In the genomic region with DNA sequence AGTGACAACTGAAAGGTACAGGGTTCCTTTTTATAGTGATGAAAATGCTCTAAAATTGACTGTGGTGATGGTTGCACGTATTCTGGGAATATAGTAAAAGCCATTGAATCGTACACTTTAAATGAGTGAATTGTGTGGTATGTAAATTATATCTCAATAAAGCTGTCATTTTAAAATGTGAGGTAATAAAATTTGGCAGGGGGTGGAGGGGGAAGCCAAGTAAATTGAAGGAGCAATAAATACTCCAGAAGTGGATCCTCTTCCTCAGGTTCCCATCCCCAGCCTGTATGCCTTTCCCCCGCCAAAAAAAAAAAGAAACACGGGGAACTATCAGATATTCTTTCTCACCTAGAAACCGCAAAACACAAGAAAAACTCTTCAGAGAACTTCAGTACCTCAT, we compare ENCODE assay signal across 35 cellular contexts.
"Had no signal": no experiment of that assay in that cellular context is flagged by ENCODE, and none has a peak within 500 bp of the region (broad histone marks: within the 10 kb centered on the region; RNA-seq: fewer than 3 reads in every experiment).

No MANE protein-coding gene starts in this region.

- H3K27ac ChIP-seq: adrenal gland, body of pancreas, brain microvascular endothelial cell, breast epithelium, VCaP had no signal

- H3K9me3 Mint-ChIP-seq: activated B cell treated with CpG ODN at 0.5 μM for 24 hours; activated CD4-positive, alpha-beta memory T cell treated with anti-CD3 and anti-CD28 coated beads for 36 hours; activated CD4-positive, alpha-beta T cell treated with anti-CD3 and anti-CD28 coated beads, Interleukin-2, amount 10 ng/mL, durations not matched to agents 24 days and 14 days; activated CD8-positive, alpha-beta T cell treated with anti-CD3 and anti-CD28 coated beads for 36 hours; activated naive CD4-positive, alpha-beta T cell treated with anti-CD3 and anti-CD28 coated beads for 36 hours; activated naive CD8-positive, alpha-beta T cell treated with anti-CD3 and anti-CD28 coated beads for 36 hours; activated T-cell treated with anti-CD3 and anti-CD28 coated beads, Interleukin-2, amount 50 U/mL, for 4 hours; activated T-cell treated with anti-CD3 and anti-CD28 coated beads, Interleukin-2, amount 50 U/mL, for 72 hours; activated T-helper 1 cell treated with anti-CD3 and anti-CD28 coated beads, Interleukin-12 subunit alpha, Interleukin-12 subunit beta, Interleukin-2, Interleukin-4 antibody, amounts not matched to agents 30 ng/mL and 10 ng/mL and 1 ng/mL, durations not matched to agents 14 hours and 24 hours and 36 hours; activated T-helper 17 cell treated with anti-CD3 and anti-CD28 coated beads, Interleukin-2, amount 50 U/mL, for 72 hours; T-helper 1 cell treated with Interleukin-12 subunit alpha and Interleukin-12 subunit beta and Interleukin-4 antibody, amounts not matched to agents 30 μg/mL and 1 μg/mL, for 36 hours had no signal

- ATAC-seq: activated CD8-positive, alpha-beta T cell treated with anti-CD3 and anti-CD28 coated beads for 36 hours; activated naive CD4-positive, alpha-beta T cell treated with anti-CD3 and anti-CD28 coated beads, Interleukin-2, amount 50 U/mL, for 72 hours; activated T-cell treated with anti-CD3 and anti-CD28 coated beads, Interleukin-2, amount 50 U/mL, for 4 hours; activated T-cell treated with anti-CD3 and anti-CD28 coated beads, Interleukin-2, amount 50 U/mL, for 72 hours; activated T-helper 17 cell treated with anti-CD3 and anti-CD28 coated beads, Interleukin-2, amount 50 U/mL, for 72 hours; body of pancreas had no signal

- H3K36me3 Mint-ChIP-seq: activated CD4-positive, alpha-beta memory T cell treated with anti-CD3 and anti-CD28 coated beads for 36 hours; activated naive CD8-positive, alpha-beta T cell treated with anti-CD3 and anti-CD28 coated beads for 36 hours had no signal

- H3K9me3 ChIP-seq: adrenal gland, breast epithelium had no signal

- H3K4me1 ChIP-seq: adrenal gland, body of pancreas, breast epithelium had no signal

- H3K36me3 ChIP-seq: adrenal gland, brain microvascular endothelial cell, breast epithelium had no signal

- H3K27me3 ChIP-seq: adrenal gland, body of pancreas, brain microvascular endothelial cell, breast epithelium had no signal

- DNase-seq: activated B cell treated with CpG ODN at 0.5 μM for 24 hours; activated CD4-positive, alpha-beta memory T cell treated with anti-CD3 and anti-CD28 coated beads for 36 hours; activated CD4-positive, alpha-beta T cell treated with anti-CD3 and anti-CD28 coated beads for 4 hours; activated CD4-positive, alpha-beta T cell treated with anti-CD3 and anti-CD28 coated beads, Interleukin-2, amount 10 ng/mL, durations not matched to agents 24 days and 14 days; activated CD4-positive, alpha-beta T cell treated with anti-CD3 and anti-CD28 coated beads, Interleukin-2, amount 50 U/mL, for 1 hour; activated CD4-positive, alpha-beta T cell treated with anti-CD3 and anti-CD28 coated beads, Interleukin-2, amount 50 U/mL, for 4 hours; activated CD4-positive, CD25-positive, alpha-beta regulatory T cell treated with anti-CD3 and anti-CD28 coated beads, Interleukin-2, amount 50 U/mL, for 72 hours; activated CD8-positive, alpha-beta memory T cell treated with anti-CD3 and anti-CD28 coated beads, Interleukin-2, amount 50 U/mL, for 4 hours; activated CD8-positive, alpha-beta T cell treated with anti-CD3 and anti-CD28 coated beads for 36 hours; activated effector memory CD4-positive, alpha-beta T cell treated with anti-CD3 and anti-CD28 coated beads, Interleukin-2, amount 50 U/mL, for 16 hours; activated gamma-delta T cell treated with Interleukin-2 at 50 U/mL for 16 hours; activated naive CD4-positive, alpha-beta T cell; activated naive CD4-positive, alpha-beta T cell treated with anti-CD3 and anti-CD28 coated beads for 36 hours; activated naive CD4-positive, alpha-beta T cell treated with anti-CD3 and anti-CD28 coated beads, Interleukin-2, amount 50 U/mL, for 16 hours; activated naive CD8-positive, alpha-beta T cell treated with anti-CD3 and anti-CD28 coated beads for 36 hours; activated T-cell treated with anti-CD3 and anti-CD28 coated beads for 4 hours; activated T-cell treated with anti-CD3 and anti-CD28 coated beads, Interleukin-2, amount 50 U/mL, for 1 hour; activated T-cell treated with anti-CD3 and anti-CD28 coated beads, Interleukin-2, amount 50 U/mL, for 4 hours; activated T-cell treated with anti-CD3 and anti-CD28 coated beads, Interleukin-2, amount 50 U/mL, for 72 hours; adrenal gland; amniotic stem cell; aorta; body of pancreas; central memory CD4-positive, alpha-beta T cell; T-helper 1 cell; T-helper 2 cell; T-helper 9 cell had no signal

- H3K4me1 Mint-ChIP-seq: activated B cell treated with CpG ODN at 0.5 μM for 24 hours; activated naive CD8-positive, alpha-beta T cell treated with anti-CD3 and anti-CD28 coated beads for 36 hours; activated T-helper 17 cell treated with anti-CD3 and anti-CD28 coated beads, Interleukin-2, amount 50 U/mL, for 72 hours had no signal

- H3K4me3 Mint-ChIP-seq: activated B cell treated with CpG ODN at 0.5 μM for 24 hours; activated CD4-positive, alpha-beta memory T cell treated with anti-CD3 and anti-CD28 coated beads for 36 hours; activated CD4-positive, alpha-beta T cell treated with anti-CD3 and anti-CD28 coated beads, Interleukin-2, amount 10 ng/mL, durations not matched to agents 24 days and 14 days; activated CD8-positive, alpha-beta T cell treated with anti-CD3 and anti-CD28 coated beads for 36 hours; activated naive CD4-positive, alpha-beta T cell treated with anti-CD3 and anti-CD28 coated beads for 36 hours; activated naive CD8-positive, alpha-beta T cell treated with anti-CD3 and anti-CD28 coated beads for 36 hours; activated T-cell treated with anti-CD3 and anti-CD28 coated beads, Interleukin-2, amount 50 U/mL, for 4 hours; activated T-cell treated with anti-CD3 and anti-CD28 coated beads, Interleukin-2, amount 50 U/mL, for 72 hours; activated T-helper 1 cell treated with anti-CD3 and anti-CD28 coated beads, Interleukin-12 subunit alpha, Interleukin-12 subunit beta, Interleukin-2, Interleukin-4 antibody, amounts not matched to agents 30 ng/mL and 10 ng/mL and 1 ng/mL, durations not matched to agents 14 hours and 24 hours and 36 hours; activated T-helper 17 cell treated with anti-CD3 and anti-CD28 coated beads, Interleukin-2, amount 50 U/mL, for 72 hours; T-helper 1 cell treated with Interleukin-12 subunit alpha and Interleukin-12 subunit beta and Interleukin-4 antibody, amounts not matched to agents 30 μg/mL and 1 μg/mL, for 36 hours; T-helper 2 cell treated with Interferon-gamma antibody and Interleukin-4, amounts not matched to agents 5 μg/mL and 100 μg/mL, for 36 hours had no signal

- H3K4me3 ChIP-seq: adrenal gland, body of pancreas, breast epithelium had no signal

- H3K27ac Mint-ChIP-seq: activated B cell treated with CpG ODN at 0.5 μM for 24 hours; activated CD4-positive, alpha-beta memory T cell treated with anti-CD3 and anti-CD28 coated beads for 36 hours; activated CD4-positive, alpha-beta T cell treated with anti-CD3 and anti-CD28 coated beads, Interleukin-2, amount 10 ng/mL, durations not matched to agents 24 days and 14 days; activated CD8-positive, alpha-beta T cell treated with anti-CD3 and anti-CD28 coated beads for 36 hours; activated naive CD4-positive, alpha-beta T cell treated with anti-CD3 and anti-CD28 coated beads for 36 hours; activated naive CD4-positive, alpha-beta T cell treated with anti-CD3 and anti-CD28 coated beads, Interleukin-2, amount 50 U/mL, for 72 hours; activated naive CD8-positive, alpha-beta T cell treated with anti-CD3 and anti-CD28 coated beads for 36 hours; activated T-cell treated with anti-CD3 and anti-CD28 coated beads, Interleukin-2, amount 50 U/mL, for 72 hours; activated T-helper 1 cell treated with anti-CD3 and anti-CD28 coated beads, Interleukin-12 subunit alpha, Interleukin-12 subunit beta, Interleukin-2, Interleukin-4 antibody, amounts not matched to agents 30 ng/mL and 10 ng/mL and 1 ng/mL, durations not matched to agents 14 hours and 24 hours and 36 hours; activated T-helper 17 cell treated with anti-CD3 and anti-CD28 coated beads, Interleukin-2, amount 50 U/mL, for 72 hours; T-helper 1 cell treated with Interleukin-12 subunit alpha and Interleukin-12 subunit beta and Interleukin-4 antibody, amounts not matched to agents 30 μg/mL and 1 μg/mL, for 36 hours; T-helper 2 cell treated with Interferon-gamma antibody and Interleukin-4, amounts not matched to agents 5 μg/mL and 100 μg/mL, for 36 hours had no signal

- H3K27me3 Mint-ChIP-seq: activated B cell treated with CpG ODN at 0.5 μM for 24 hours; activated CD4-positive, alpha-beta T cell treated with anti-CD3 and anti-CD28 coated beads, Interleukin-2, amount 10 ng/mL, durations not matched to agents 24 days and 14 days; activated CD8-positive, alpha-beta T cell treated with anti-CD3 and anti-CD28 coated beads for 36 hours; activated naive CD8-positive, alpha-beta T cell treated with anti-CD3 and anti-CD28 coated beads for 36 hours had no signal
